Comparison of ENCODE assay signal across 12 cellular contexts in genomic region chr18:6004119-6004518, GRCh38.
A peak's percentile ranks its signal among the peaks of the same experiment; 100 is the strongest.
DNase-seq lines count a peak whose midpoint lies in the region; ATAC-seq, FAIRE-seq and TF ChIP-seq lines count a peak whose summit lies in the region.
"Had no signal": no experiment of that assay in that cellular context is flagged by ENCODE, and none has a peak within 500 bp of the region (broad histone marks: within the 10 kb centered on the region; RNA-seq: fewer than 3 reads in every experiment).

No MANE protein-coding gene starts in this region.

- H3K27me3 Mint-ChIP-seq in type B pancreatic cell (no peaks in the 10 kb centered on the region), T-helper 17 cell (no peaks in the 10 kb centered on the region)

- H3K4me3 Mint-ChIP-seq in type B pancreatic cell: no peak overlapping the region
- H3K4me3 Mint-ChIP-seq in T-helper 17 cell: no peak overlapping the region

- ATAC-seq in GM19395 (IDR thresholded peaks at IDR 0.05; ENCODE audit: unreplicated experiment) (peak; percentile 73), HG02798 (IDR thresholded peaks at IDR 0.05; ENCODE audit: poor library complexity, unreplicated experiment) (peak; percentile 58), HG03520 (IDR thresholded peaks at IDR 0.05; ENCODE audit: unreplicated experiment) (peak; percentile 73), T-helper 17 cell (no peak)

- H3K4me1 Mint-ChIP-seq in type B pancreatic cell (ENCODE audit: unreplicated experiment): no peaks in the 10 kb centered on the region
- H3K4me1 Mint-ChIP-seq in T-helper 17 cell: no peaks in the 10 kb centered on the region

- FAIRE-seq in GM18507 (lab: Jason Lieb, UNC): peak; percentile 72

- H3K27ac Mint-ChIP-seq in type B pancreatic cell: no peak overlapping the region
- no peak overlapping the region for H3K27ac Mint-ChIP-seq in T-helper 17 cell

- H3K9me3 ChIP-seq in T-helper 17 cell (ENCODE audit: control insufficient read depth, low read length, poor library complexity, severe bottlenecking): no peaks in the 10 kb centered on the region
- H3K9me3 ChIP-seq: colonic mucosa had no signal

- no peak for DNase-seq in GM18507 (ENCODE audit: extremely low spot score, insufficient read length, low read depth)
- DNase-seq in NCI-H2227 (lab: John Stamatoyannopoulos, UW; ENCODE audit: unreplicated experiment): no peak
- DNase-seq in type B pancreatic cell (ENCODE audit: extremely low spot score, unreplicated experiment): no peak
- no peak for DNase-seq in kidney glomerular epithelial cell (lab: John Stamatoyannopoulos, UW)
- no peak for DNase-seq in T-helper 17 cell
- DNase-seq: activated gamma-delta T cell treated with Interleukin-2 at 50 U/mL for 16 hours, colonic mucosa, NCI-H1092, T1000 had no signal

- TF ChIP-seq CTCF in type B pancreatic cell (conservative IDR thresholded peaks at IDR 0.05): no peak

- H3K9me3 Mint-ChIP-seq in type B pancreatic cell: peaks cover 11% of the 10 kb centered on the region

- H3K36me3 Mint-ChIP-seq in type B pancreatic cell: peaks cover 3% of the 10 kb centered on the region
- no peaks in the 10 kb centered on the region for H3K36me3 Mint-ChIP-seq in T-helper 17 cell (ENCODE audit: low read depth)
